ENCODE assay signal across 38 cellular contexts in the genomic region with DNA sequence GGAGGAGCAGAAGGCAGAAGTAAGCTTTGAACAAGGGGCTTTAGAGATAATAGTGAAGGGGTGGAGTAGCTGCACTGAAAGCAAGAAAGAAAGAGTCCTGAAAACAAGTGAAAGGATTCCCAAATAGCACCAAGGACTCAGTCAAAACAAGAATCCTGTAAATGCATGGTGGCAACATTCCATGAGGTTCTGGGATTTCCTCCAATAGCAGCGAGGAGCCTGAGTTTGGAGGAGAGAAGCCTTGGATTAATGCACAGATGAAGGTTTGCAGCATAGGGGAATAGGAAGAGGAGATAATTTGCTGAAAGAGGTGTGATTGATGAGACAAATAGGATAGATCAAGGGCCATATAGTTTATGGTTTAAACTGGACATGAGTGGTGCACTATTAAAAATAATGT. TPM values are rescaled to one million over a fixed set of nuclear protein-coding genes. Genes with fewer than 3 reads are reported as not detected.
"Had no signal": no experiment of that assay in that cellular context is flagged by ENCODE, and none has a peak within 500 bp of the region (broad histone marks: within the 10 kb centered on the region; RNA-seq: fewer than 3 reads in every experiment).

No MANE protein-coding gene starts in this region.

- H3K27me3 Mint-ChIP-seq: dendritic cell treated with granulocyte-macrophage colony-stimulating factor and Interleukin-4, amounts not matched to agents 40 ng/mL and 50 ng/mL, for 4 days; stimulated activated naive CD8-positive, alpha-beta T cell treated with anti-CD3 and anti-CD28 coated beads, Interleukin-15, amount 100 ng/mL, for 72 hours had no signal

- H3K4me2 ChIP-seq: smooth muscle cell had no signal

- H3K27ac Mint-ChIP-seq: dendritic cell treated with granulocyte-macrophage colony-stimulating factor and Interleukin-4, amounts not matched to agents 40 ng/mL and 50 ng/mL, for 4 days; naive thymus-derived CD8-positive, alpha-beta T cell; nephron progenitor cell; progenitor cell of endocrine pancreas; stimulated activated naive CD8-positive, alpha-beta T cell treated with anti-CD3 and anti-CD28 coated beads, Interleukin-15, amount 100 ng/mL, for 72 hours had no signal

- H3K4me1 ChIP-seq: colonic mucosa, esophagus muscularis mucosa, heart right ventricle, left lung, pancreas, suprapubic skin, transverse colon, upper lobe of right lung, vagina had no signal

- H3K27me3 ChIP-seq: colonic mucosa, esophagus muscularis mucosa, heart right ventricle, left lung, neutrophil, pancreas, suprapubic skin, transverse colon, upper lobe of right lung, vagina had no signal

- H3K4me3 ChIP-seq: colonic mucosa, esophagus muscularis mucosa, heart right ventricle, left lung, pancreas, smooth muscle cell, suprapubic skin, transverse colon, upper lobe of right lung, vagina had no signal

- H3K4me1 Mint-ChIP-seq: naive thymus-derived CD8-positive, alpha-beta T cell; nephron progenitor cell; stimulated activated naive CD8-positive, alpha-beta T cell treated with anti-CD3 and anti-CD28 coated beads, Interleukin-15, amount 100 ng/mL, for 72 hours had no signal

- DNase-seq: colonic mucosa; effector memory CD4-positive, alpha-beta T cell; foreskin melanocyte; glutamatergic neuron; heart right ventricle; hippocampal formation; left cardiac atrium; left lung; mesenchymal stem cell; midbrain; naive thymus-derived CD8-positive, alpha-beta T cell; nephron progenitor cell; pancreas; stimulated activated CD4-positive, alpha-beta T cell treated with anti-CD3 and anti-CD28 coated beads, Interleukin-12 subunit alpha, Interleukin-12 subunit beta, amount 100 ng/mL, for 4 hours; stimulated activated CD4-positive, alpha-beta T cell treated with anti-CD3 and anti-CD28 coated beads, Interleukin-1b, Interleukin-23, amount 100 ng/mL, for 48 hours; stimulated activated CD4-positive, alpha-beta T cell treated with anti-CD3 and anti-CD28 coated beads, Interleukin-4, amount 100 ng/mL, for 1 hour; stimulated activated CD8-positive, alpha-beta memory T cell treated with anti-CD3 and anti-CD28 coated beads, Interleukin-4, amount 100 ng/mL, for 48 hours; stimulated activated naive CD4-positive, alpha-beta T cell; stimulated activated naive CD8-positive, alpha-beta T cell treated with anti-CD3 and anti-CD28 coated beads, Interleukin-15, amount 100 ng/mL, for 72 hours; transverse colon; upper lobe of right lung had no signal

- H3K36me3 Mint-ChIP-seq: naive thymus-derived CD8-positive, alpha-beta T cell had no signal

- ATAC-seq: heart right ventricle; left cardiac atrium; left lung; naive thymus-derived CD8-positive, alpha-beta T cell; pancreas; sciatic nerve; stimulated activated naive CD8-positive, alpha-beta T cell treated with anti-CD3 and anti-CD28 coated beads, Interleukin-15, amount 100 ng/mL, for 72 hours; upper lobe of right lung had no signal

- H3K4me3 Mint-ChIP-seq: dendritic cell treated with granulocyte-macrophage colony-stimulating factor and Interleukin-4, amounts not matched to agents 40 ng/mL and 50 ng/mL, for 4 days; naive thymus-derived CD8-positive, alpha-beta T cell; nephron progenitor cell; stimulated activated naive CD8-positive, alpha-beta T cell treated with anti-CD3 and anti-CD28 coated beads, Interleukin-15, amount 100 ng/mL, for 72 hours had no signal

- H3K9me3 ChIP-seq: colonic mucosa, heart right ventricle, left lung, neutrophil, pancreas, suprapubic skin, transverse colon, upper lobe of right lung, vagina had no signal

- H3K27ac ChIP-seq: colonic mucosa, esophagus muscularis mucosa, heart right ventricle, left lung, neutrophil, pancreas, suprapubic skin, transverse colon, upper lobe of right lung, vagina had no signal

- H3K36me3 ChIP-seq: colonic mucosa, esophagus muscularis mucosa, heart right ventricle, left lung, neutrophil, pancreas, suprapubic skin, transverse colon, upper lobe of right lung, vagina had no signal

RNA-seq across cellular contexts. Expression of a gene that starts 10.8 kb away (rescaled TPM):
- total RNA-seq: colonic mucosa; endothelial cell of umbilical vein; epithelial cell of proximal tubule; esophagus muscularis mucosa; fibroblast of lung; heart right ventricle; kidney epithelial cell; left cardiac atrium; left lung; lower leg skin; lung microvascular endothelial cell; myocyte; naive thymus-derived CD8-positive, alpha-beta T cell; omental fat pad; pancreas; progenitor cell of endocrine pancreas; sciatic nerve; smooth muscle cell; suprapubic skin; transverse colon; upper lobe of right lung; vagina had no signal
- polyA plus RNA-seq: endothelial cell of umbilical vein; fibroblast of lung; heart right ventricle; naive thymus-derived CD8-positive, alpha-beta T cell; pancreas; smooth muscle cell; thymus had no signal

RNA-seq across cellular contexts. Expression of a gene that starts 12.9 kb away (rescaled TPM):
- total RNA-seq: colonic mucosa; endothelial cell of umbilical vein; epithelial cell of proximal tubule; esophagus muscularis mucosa; fibroblast of lung; heart right ventricle; kidney epithelial cell; left cardiac atrium; left lung; lower leg skin; lung microvascular endothelial cell; myocyte; naive thymus-derived CD8-positive, alpha-beta T cell; omental fat pad; pancreas; progenitor cell of endocrine pancreas; sciatic nerve; smooth muscle cell; suprapubic skin; transverse colon; upper lobe of right lung; vagina had no signal
- polyA plus RNA-seq: endothelial cell of umbilical vein; fibroblast of lung; heart right ventricle; naive thymus-derived CD8-positive, alpha-beta T cell; pancreas; smooth muscle cell; thymus had no signal

RNA-seq across cellular contexts. Expression of a gene that starts 18.2 kb away (rescaled TPM):
- total RNA-seq: colonic mucosa; endothelial cell of umbilical vein; epithelial cell of proximal tubule; esophagus muscularis mucosa; fibroblast of lung; heart right ventricle; kidney epithelial cell; left cardiac atrium; left lung; lung microvascular endothelial cell; myocyte; naive thymus-derived CD8-positive, alpha-beta T cell; omental fat pad; pancreas; progenitor cell of endocrine pancreas; sciatic nerve; smooth muscle cell; transverse colon; upper lobe of right lung; vagina had no signal
- polyA plus RNA-seq: endothelial cell of umbilical vein; fibroblast of lung; heart right ventricle; naive thymus-derived CD8-positive, alpha-beta T cell; pancreas; smooth muscle cell; thymus had no signal

RNA-seq across cellular contexts. Expression of a gene that starts 19.4 kb away (rescaled TPM):
- total RNA-seq: colonic mucosa; endothelial cell of umbilical vein; epithelial cell of proximal tubule; esophagus muscularis mucosa; fibroblast of lung; heart right ventricle; kidney epithelial cell; left cardiac atrium; left lung; lower leg skin; lung microvascular endothelial cell; myocyte; naive thymus-derived CD8-positive, alpha-beta T cell; omental fat pad; pancreas; progenitor cell of endocrine pancreas; sciatic nerve; smooth muscle cell; suprapubic skin; transverse colon; upper lobe of right lung; vagina had no signal
- polyA plus RNA-seq: endothelial cell of umbilical vein; fibroblast of lung; heart right ventricle; naive thymus-derived CD8-positive, alpha-beta T cell; pancreas; smooth muscle cell; thymus had no signal

RNA-seq across cellular contexts. Expression of a gene that starts 21.5 kb away (rescaled TPM):
- total RNA-seq: colonic mucosa; endothelial cell of umbilical vein; epithelial cell of proximal tubule; esophagus muscularis mucosa; fibroblast of lung; heart right ventricle; kidney epithelial cell; left cardiac atrium; left lung; lower leg skin; lung microvascular endothelial cell; myocyte; naive thymus-derived CD8-positive, alpha-beta T cell; omental fat pad; pancreas; progenitor cell of endocrine pancreas; sciatic nerve; smooth muscle cell; suprapubic skin; transverse colon; upper lobe of right lung; vagina had no signal
- polyA plus RNA-seq: endothelial cell of umbilical vein; fibroblast of lung; heart right ventricle; naive thymus-derived CD8-positive, alpha-beta T cell; pancreas; smooth muscle cell; thymus had no signal
